38 cellular contexts compared by ENCODE assay signal in genomic region chr17:49168706-49169105, GRCh38. TPM values are rescaled to one million over a fixed set of nuclear protein-coding genes. Genes with fewer than 3 reads are reported as not detected.
"Had no signal": no experiment of that assay in that cellular context is flagged by ENCODE, and none has a peak within 500 bp of the region (broad histone marks: within the 10 kb centered on the region; RNA-seq: fewer than 3 reads in every experiment).

No MANE protein-coding gene starts in this region.

- H3K4me3 ChIP-seq: MG63 had no signal

- H3K36me3 ChIP-seq: MG63 had no signal

- DNase-seq: Karpas-422, Kasumi-1, MG63, MM.1S, MV-4-11, NCI-H1048, NCI-H1092, NCI-H1092 treated with DMSO at 0.1 percent for 48 hours, NCI-H1105, NCI-H1105 treated with DMSO at 0.1 percent for 48 hours, NCI-H1417, NCI-H1417 treated with DMSO at 0.1 percent for 48 hours, NCI-H1436, NCI-H1436 treated with DMSO at 0.1 percent for 48 hours, NCI-H146, NCI-H1694, NCI-H1694 treated with DMSO at 0.1 percent for 48 hours, NCI-H187, NCI-H187 treated with DMSO at 0.1 percent for 48 hours, NCI-H1930, NCI-H2029, NCI-H2029 treated with DMSO at 0.1 percent for 48 hours, NCI-H2081, NCI-H2081 treated with DMSO at 0.1 percent for 48 hours, NCI-H2107, NCI-H2171, NCI-H2171 treated with DMSO at 0.1 percent for 48 hours, NCI-H2227 treated with DMSO at 0.1 percent for 48 hours, NCI-H226, NCI-H345, NCI-H446, NCI-H446 treated with DMSO at 0.1 percent for 48 hours, NCI-H510A had no signal

- H3K9ac ChIP-seq: KMS-11 had no signal

- H3K4me2 ChIP-seq: KMS-11 had no signal

- H3K27ac ChIP-seq: KMS-11 had no signal

RNA-seq across cellular contexts. Expression of gene B4GALNT2, which starts 36.1 kb away (rescaled TPM):
- total RNA-seq: LHCN-M2, M059J, NCI-H460 had no signal

RNA-seq across cellular contexts. Expression of gene GNGT2, which starts 41.7 kb away (rescaled TPM):
- total RNA-seq: LHCN-M2, MCF 10A, NCI-H460 had no signal

RNA-seq across cellular contexts. Expression of gene ABI3, which starts 41.8 kb away (rescaled TPM):
- total RNA-seq: LHCN-M2, MCF 10A, NCI-H460 had no signal
